In the genomic region with DNA sequence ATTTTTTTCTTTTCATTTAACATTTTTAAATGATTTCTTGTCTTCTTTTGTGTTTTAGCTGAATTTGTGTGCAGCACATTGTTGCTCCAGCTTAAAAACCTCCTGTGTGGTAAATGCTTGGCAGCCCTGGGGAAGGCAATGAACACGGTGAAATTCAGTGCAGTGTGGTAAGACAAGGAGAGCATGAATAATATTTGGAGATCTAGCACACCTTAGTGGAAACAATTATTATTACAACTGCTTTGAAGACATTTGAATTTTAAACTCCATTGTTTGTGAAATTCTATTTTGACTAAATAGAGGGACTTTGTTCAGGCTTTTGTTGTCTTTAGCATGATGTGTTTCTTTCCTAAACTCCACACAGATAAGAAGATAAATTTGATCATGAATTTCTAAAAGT, we compare ENCODE assay signal across 9 cellular contexts.
DNase-seq lines count a peak whose midpoint lies in the region; ATAC-seq and TF ChIP-seq lines count a peak whose summit lies in the region.
"Had no signal": no experiment of that assay in that cellular context is flagged by ENCODE, and none has a peak within 500 bp of the region (broad histone marks: within the 10 kb centered on the region; RNA-seq: fewer than 3 reads in every experiment).

No MANE protein-coding gene starts in this region.

- no peaks in the 10 kb centered on the region for H3K9me3 ChIP-seq in right atrium auricular region

- TF ChIP-seq CTCF in VCaP (conservative IDR thresholded peaks at IDR 0.05), result peak; percentile 89
- TF ChIP-seq CTCF in right atrium auricular region (IDR thresholded peaks at IDR 0.05), result peak; percentile 42 to 70

- ATAC-seq in GM18867 (IDR thresholded peaks at IDR 0.05; ENCODE audit: unreplicated experiment) (no peak), GM21390 (IDR thresholded peaks at IDR 0.05; ENCODE audit: unreplicated experiment) (no peak), HG03280 (IDR thresholded peaks at IDR 0.05; ENCODE audit: unreplicated experiment) (no peak)

- DNase-seq in EL (peak; percentile 20), NCI-H1417 treated with DMSO at 0.1 percent for 48 hours (lab: John Stamatoyannopoulos, UW) (peak; percentile 66), right atrium auricular region (ENCODE audit: low spot score) (peak; percentile 72), stromal cell of bone marrow (ENCODE audit: low read depth) (peak; percentile 33)

- H3K4me1 ChIP-seq in right atrium auricular region, result no peaks in the 10 kb centered on the region

- H3K27ac ChIP-seq in VCaP (no peak overlapping the region), right atrium auricular region (no peak overlapping the region)
- H3K27ac ChIP-seq: epithelial cell of prostate had no signal

- no peaks in the 10 kb centered on the region for H3K36me3 ChIP-seq in right atrium auricular region

- H3K27me3 ChIP-seq in right atrium auricular region, result no peaks in the 10 kb centered on the region

- H3K4me3 ChIP-seq in right atrium auricular region, result no peak overlapping the region

Comparison
In these comparisons a context has a peak if more than half of its experiments do, and no peak if none do; other contexts are left out.
1. DNase-seq: peak in every context shown above with its lines; median percentile 72 in right atrium auricular region; 66 in NCI-H1417 treated with DMSO at 0.1 percent for 48 hours; 33 in stromal cell of bone marrow; 20 in EL.